Comparison of ENCODE assay signal across 37 cellular contexts in genomic region chr4:165164257-165164656, GRCh38.
"Had no signal": no experiment of that assay in that cellular context is flagged by ENCODE, and none has a peak within 500 bp of the region (broad histone marks: within the 10 kb centered on the region; RNA-seq: fewer than 3 reads in every experiment).

No MANE protein-coding gene starts in this region.

- H3K9me3 Mint-ChIP-seq: T-helper 2 cell treated with Interferon-gamma antibody and Interleukin-4, amounts not matched to agents 5 μg/mL and 100 μg/mL, for 36 hours had no signal

- H3K36me3 Mint-ChIP-seq: activated CD4-positive, alpha-beta memory T cell treated with anti-CD3 and anti-CD28 coated beads for 36 hours had no signal

- H3K4me3 ChIP-seq: adrenal gland, body of pancreas, breast epithelium had no signal

- H3K36me3 ChIP-seq: adrenal gland, brain microvascular endothelial cell, breast epithelium had no signal

- H3K4me1 ChIP-seq: adrenal gland, body of pancreas, breast epithelium had no signal

- H3K9me3 ChIP-seq: adrenal gland, body of pancreas, breast epithelium had no signal

- H3K27ac ChIP-seq: adrenal gland, body of pancreas, brain microvascular endothelial cell, breast epithelium, VCaP had no signal

- H3K27me3 ChIP-seq: adrenal gland, body of pancreas, brain microvascular endothelial cell, breast epithelium had no signal

- DNase-seq: activated B cell treated with CpG ODN at 0.5 μM for 24 hours; activated CD4-positive, alpha-beta memory T cell treated with anti-CD3 and anti-CD28 coated beads for 36 hours; activated CD4-positive, alpha-beta T cell treated with anti-CD3 and anti-CD28 coated beads for 4 hours; activated CD4-positive, alpha-beta T cell treated with anti-CD3 and anti-CD28 coated beads, Interleukin-2, amount 10 ng/mL, durations not matched to agents 24 days and 14 days; activated CD4-positive, alpha-beta T cell treated with anti-CD3 and anti-CD28 coated beads, Interleukin-2, amount 50 U/mL, for 1 hour; activated CD4-positive, alpha-beta T cell treated with anti-CD3 and anti-CD28 coated beads, Interleukin-2, amount 50 U/mL, for 4 hours; activated CD4-positive, CD25-positive, alpha-beta regulatory T cell treated with anti-CD3 and anti-CD28 coated beads, Interleukin-2, amount 50 U/mL, for 72 hours; activated CD8-positive, alpha-beta memory T cell treated with anti-CD3 and anti-CD28 coated beads, Interleukin-2, amount 50 U/mL, for 4 hours; activated CD8-positive, alpha-beta T cell treated with anti-CD3 and anti-CD28 coated beads for 36 hours; activated effector memory CD4-positive, alpha-beta T cell treated with anti-CD3 and anti-CD28 coated beads, Interleukin-2, amount 50 U/mL, for 16 hours; activated gamma-delta T cell treated with Interleukin-2 at 50 U/mL for 16 hours; activated naive CD4-positive, alpha-beta T cell; activated naive CD4-positive, alpha-beta T cell treated with anti-CD3 and anti-CD28 coated beads for 36 hours; activated naive CD4-positive, alpha-beta T cell treated with anti-CD3 and anti-CD28 coated beads, Interleukin-2, amount 50 U/mL, for 16 hours; activated naive CD8-positive, alpha-beta T cell treated with anti-CD3 and anti-CD28 coated beads for 36 hours; activated T-cell treated with anti-CD3 and anti-CD28 coated beads for 4 hours; activated T-cell treated with anti-CD3 and anti-CD28 coated beads, Interleukin-2, amount 50 U/mL, for 1 hour; activated T-cell treated with anti-CD3 and anti-CD28 coated beads, Interleukin-2, amount 50 U/mL, for 4 hours; activated T-cell treated with anti-CD3 and anti-CD28 coated beads, Interleukin-2, amount 50 U/mL, for 72 hours; adrenal gland; amniotic stem cell; aorta; body of pancreas; brain microvascular endothelial cell; central memory CD4-positive, alpha-beta T cell; T-helper 1 cell; T-helper 2 cell; T-helper 9 cell had no signal

- ATAC-seq: activated CD8-positive, alpha-beta T cell treated with anti-CD3 and anti-CD28 coated beads for 36 hours; activated naive CD4-positive, alpha-beta T cell treated with anti-CD3 and anti-CD28 coated beads, Interleukin-2, amount 50 U/mL, for 72 hours; activated T-cell treated with anti-CD3 and anti-CD28 coated beads, Interleukin-2, amount 50 U/mL, for 4 hours; activated T-cell treated with anti-CD3 and anti-CD28 coated beads, Interleukin-2, amount 50 U/mL, for 72 hours; activated T-helper 17 cell treated with anti-CD3 and anti-CD28 coated beads, Interleukin-2, amount 50 U/mL, for 72 hours; body of pancreas had no signal

- FAIRE-seq: astrocyte, TTC549 had no signal

- H3K4me3 Mint-ChIP-seq: activated B cell treated with CpG ODN at 0.5 μM for 24 hours; activated CD4-positive, alpha-beta memory T cell treated with anti-CD3 and anti-CD28 coated beads for 36 hours; activated CD4-positive, alpha-beta T cell treated with anti-CD3 and anti-CD28 coated beads, Interleukin-2, amount 10 ng/mL, durations not matched to agents 24 days and 14 days; activated CD8-positive, alpha-beta T cell treated with anti-CD3 and anti-CD28 coated beads for 36 hours; activated naive CD4-positive, alpha-beta T cell treated with anti-CD3 and anti-CD28 coated beads for 36 hours; activated naive CD8-positive, alpha-beta T cell treated with anti-CD3 and anti-CD28 coated beads for 36 hours; activated T-cell treated with anti-CD3 and anti-CD28 coated beads, Interleukin-2, amount 50 U/mL, for 4 hours; activated T-cell treated with anti-CD3 and anti-CD28 coated beads, Interleukin-2, amount 50 U/mL, for 72 hours; activated T-helper 1 cell treated with anti-CD3 and anti-CD28 coated beads, Interleukin-12 subunit alpha, Interleukin-12 subunit beta, Interleukin-2, Interleukin-4 antibody, amounts not matched to agents 30 ng/mL and 10 ng/mL and 1 ng/mL, durations not matched to agents 14 hours and 24 hours and 36 hours; activated T-helper 17 cell treated with anti-CD3 and anti-CD28 coated beads, Interleukin-2, amount 50 U/mL, for 72 hours; T-helper 1 cell treated with Interleukin-12 subunit alpha and Interleukin-12 subunit beta and Interleukin-4 antibody, amounts not matched to agents 30 μg/mL and 1 μg/mL, for 36 hours; T-helper 2 cell treated with Interferon-gamma antibody and Interleukin-4, amounts not matched to agents 5 μg/mL and 100 μg/mL, for 36 hours had no signal

- H3K27ac Mint-ChIP-seq: activated B cell treated with CpG ODN at 0.5 μM for 24 hours; activated CD4-positive, alpha-beta memory T cell treated with anti-CD3 and anti-CD28 coated beads for 36 hours; activated CD4-positive, alpha-beta T cell treated with anti-CD3 and anti-CD28 coated beads, Interleukin-2, amount 10 ng/mL, durations not matched to agents 24 days and 14 days; activated CD8-positive, alpha-beta T cell treated with anti-CD3 and anti-CD28 coated beads for 36 hours; activated naive CD4-positive, alpha-beta T cell treated with anti-CD3 and anti-CD28 coated beads for 36 hours; activated naive CD4-positive, alpha-beta T cell treated with anti-CD3 and anti-CD28 coated beads, Interleukin-2, amount 50 U/mL, for 72 hours; activated naive CD8-positive, alpha-beta T cell treated with anti-CD3 and anti-CD28 coated beads for 36 hours; activated T-cell treated with anti-CD3 and anti-CD28 coated beads, Interleukin-2, amount 50 U/mL, for 72 hours; activated T-helper 1 cell treated with anti-CD3 and anti-CD28 coated beads, Interleukin-12 subunit alpha, Interleukin-12 subunit beta, Interleukin-2, Interleukin-4 antibody, amounts not matched to agents 30 ng/mL and 10 ng/mL and 1 ng/mL, durations not matched to agents 14 hours and 24 hours and 36 hours; activated T-helper 17 cell treated with anti-CD3 and anti-CD28 coated beads, Interleukin-2, amount 50 U/mL, for 72 hours; T-helper 1 cell treated with Interleukin-12 subunit alpha and Interleukin-12 subunit beta and Interleukin-4 antibody, amounts not matched to agents 30 μg/mL and 1 μg/mL, for 36 hours; T-helper 2 cell treated with Interferon-gamma antibody and Interleukin-4, amounts not matched to agents 5 μg/mL and 100 μg/mL, for 36 hours had no signal

- H3K27me3 Mint-ChIP-seq: activated CD8-positive, alpha-beta T cell treated with anti-CD3 and anti-CD28 coated beads for 36 hours; activated naive CD8-positive, alpha-beta T cell treated with anti-CD3 and anti-CD28 coated beads for 36 hours had no signal

- H3K4me1 Mint-ChIP-seq: activated B cell treated with CpG ODN at 0.5 μM for 24 hours; activated CD4-positive, alpha-beta T cell treated with anti-CD3 and anti-CD28 coated beads, Interleukin-2, amount 10 ng/mL, durations not matched to agents 24 days and 14 days; activated naive CD8-positive, alpha-beta T cell treated with anti-CD3 and anti-CD28 coated beads for 36 hours; activated T-helper 17 cell treated with anti-CD3 and anti-CD28 coated beads, Interleukin-2, amount 50 U/mL, for 72 hours had no signal
